In genomic region chr4:54006755-54007154, GRCh38 we compare ENCODE assay signal across 20 cellular contexts. TPM values are rescaled to one million over a fixed set of nuclear protein-coding genes. Genes with fewer than 3 reads are reported as not detected.
DNase-seq lines count a peak whose midpoint lies in the region; ATAC-seq, FAIRE-seq and TF ChIP-seq lines count a peak whose summit lies in the region.
"Had no signal": no experiment of that assay in that cellular context is flagged by ENCODE, and none has a peak within 500 bp of the region (broad histone marks: within the 10 kb centered on the region; RNA-seq: fewer than 3 reads in every experiment).

No MANE protein-coding gene starts in this region.

- TF ChIP-seq EP300 in HepG2 (IDR thresholded peaks at IDR 0.05; ENCODE audit: low read depth in 2 of 2, low read length in 2 of 2) (peak in 1 of 2 experiments; percentile 74; a peak in 2 of 4 replicates), HepG2 (CRISPR knock-in tag; IDR thresholded peaks at IDR 0.05; ENCODE audit: borderline replicate concordance) (no peak)

- no peak for TF ChIP-seq RAD21 in HepG2 (CRISPR knock-in tag; IDR thresholded peaks at IDR 0.05)

- in situ Hi-C loops in HepG2 (cut with HindIII; ENCODE audit: extremely low pct_ligation_motif_present, low pct_unique_long_range_greater_than_20kb): no loop called here

- TF ChIP-seq CTCF in VCaP (conservative IDR thresholded peaks at IDR 0.05) (no peak), HepG2 (CRISPR knock-in tag; IDR thresholded peaks at IDR 0.05) (no peak), colonic mucosa (IDR thresholded peaks at IDR 0.05) (no peak)

- no peak overlapping the region for H2AFZ ChIP-seq in HepG2 (ENCODE audit: low read length)

- H3K4me2 ChIP-seq in HepG2 (ENCODE audit: low read depth, low read length): 0 out of 2 replicates have a peak overlapping the region, but pooled peaks have one; percentile 13
- H3K4me2 ChIP-seq: KMS-11 had no signal

- H3K4me1 ChIP-seq in HepG2 (ENCODE audit: insufficient read depth, low read length) (peaks cover 31% of the 10 kb centered on the region), colonic mucosa (no peaks in the 10 kb centered on the region)
- H3K4me1 ChIP-seq: SJSA1 had no signal

- DNase-seq in NCI-H510A treated with DMSO at 0.1 percent for 48 hours (lab: John Stamatoyannopoulos, UW) (peak; percentile 50), NCI-H510A (lab: John Stamatoyannopoulos, UW) (no peak), NCI-H146 (lab: John Stamatoyannopoulos, UW) (peak; percentile 56), HepG2 (ENCODE audit: low spot score) (peak; percentile 80), colonic mucosa (no peak), OCI-M2 (lab: John Stamatoyannopoulos, UW; ENCODE audit: unreplicated experiment) (no peak)
- DNase-seq: 8988T; CD4-positive, alpha-beta memory T cell; GOT3; NCI-H2029; NCI-H2171 treated with DMSO at 0.1 percent for 48 hours; NCI-H446 had no signal

- CTCF ChIA-PET in HepG2 (lab: Yijun Ruan, JAX; ENCODE audit: low intra/inter-chr PET ratio, low total read pairs): no interaction called here

- H3K9me3 ChIP-seq in HepG2 (ENCODE audit: low read length) (no peaks in the 10 kb centered on the region), colonic mucosa (no peaks in the 10 kb centered on the region)
- H3K9me3 ChIP-seq: SJSA1 had no signal

- H3K27me3 ChIP-seq in HepG2 (ENCODE audit: control insufficient read depth in 1 of 2, insufficient read depth in 2 of 2, low read length in 2 of 2) (no peaks in the 10 kb centered on the region), colonic mucosa (no peaks in the 10 kb centered on the region)
- H3K27me3 ChIP-seq: SJSA1 had no signal

- intact Hi-C loops in HepG2 (cut with micrococcal nuclease; ENCODE audit: unreplicated experiment): no loop called here
- intact Hi-C loops in colonic mucosa (cut with DNase I): loop anchor here (10.0 kb wide), 1 partner anchor 48 kb away; no protein-coding TSS in a partner anchor

- H3K27ac ChIP-seq in VCaP: peak overlapping the region; percentile 71
- peak overlapping the region; percentile 27 for H3K27ac ChIP-seq in HepG2 (ENCODE audit: extremely low read length, insufficient read depth, low read length)
- H3K27ac ChIP-seq in colonic mucosa: no peak overlapping the region
- H3K27ac ChIP-seq: KMS-11, SJSA1 had no signal

- WGBS in HepG2 (ENCODE audit: low lambda C conversion rate): 32% methylated on average over 2 of the region's 2 CpGs

- H3K9ac ChIP-seq in HepG2 (ENCODE audit: insufficient read depth, low read depth, low read length) (no peak overlapping the region), colonic mucosa (ENCODE audit: low read depth in 2 of 2, low read length in 2 of 2) (no peak overlapping the region)
- H3K9ac ChIP-seq: KMS-11 had no signal

- H3K4me3 ChIP-seq in HepG2 (replicated peaks in 1 of 3; ENCODE audit: insufficient read depth in 1 of 3, low read depth in 2 of 3, low read length in 3 of 3) (no peak overlapping the region), colonic mucosa (no peak overlapping the region)
- H3K4me3 ChIP-seq: SJSA1 had no signal

- peak; percentile 53 for FAIRE-seq in HepG2 (lab: Jason Lieb, UNC)
- FAIRE-seq: D721Med, GM12892, GM18507 had no signal

- peaks cover 12% of the 10 kb centered on the region; the same call in 1 of the 2 replicates for H4K20me1 ChIP-seq in HepG2 (ENCODE audit: insufficient read depth, low read length)

- BruUV-seq in HepG2 (replicated peaks; lab: Mats Ljungman, UMichigan): no TSS peak

- peak; percentile 99 for ATAC-seq in HepG2
- no peak for ATAC-seq in HG03159 (IDR thresholded peaks at IDR 0.05; ENCODE audit: unreplicated experiment)
- ATAC-seq: HCT116 had no signal

- H3K36me3 ChIP-seq in HepG2 (replicated peaks in 1 of 2; ENCODE audit: control insufficient read depth in 1 of 2, insufficient read depth in 2 of 2, low read length in 2 of 2) (peaks cover 0 to 4% of the 10 kb centered on the region in 2 experiments; a peak in 1 of 5 replicates), colonic mucosa (no peaks in the 10 kb centered on the region)

- H3K79me2 ChIP-seq in HepG2 (ENCODE audit: insufficient read depth, low read length): no peaks in the 10 kb centered on the region

- POLR2A ChIA-PET in HepG2 (lab: Yijun Ruan, JAX): no interaction called here

- TF ChIP-seq POLR2A in HepG2 (IDR thresholded peaks at IDR 0.05; ENCODE audit: insufficient read depth in 1 of 2, low read depth in 2 of 2, low read length in 2 of 2): no peak

TF ChIP-seq in HepG2, 621 proteins besides CTCF, POLR2A, EP300 and RAD21 (continues in another document):
- peak; percentile 45 for TF ChIP-seq CEBPG (CRISPR knock-in tag; IDR thresholded peaks at IDR 0.05)
- peak; percentile 72; the same call in 1 of the 2 replicates for TF ChIP-seq SOX5 (CRISPR knock-in tag; IDR thresholded peaks at IDR 0.05; ENCODE audit: borderline replicate concordance)
- TF ChIP-seq THAP11 (CRISPR knock-in tag; IDR thresholded peaks at IDR 0.05): 0 out of 2 replicates have a peak, but pooled peaks have one; percentile 14
- TF ChIP-seq ZNF687 (CRISPR knock-in tag; IDR thresholded peaks at IDR 0.05): no peak
- peak; percentile 57; the same call in 1 of the 2 replicates for TF ChIP-seq SAP130 (CRISPR knock-in tag; IDR thresholded peaks at IDR 0.05; ENCODE audit: low read depth)
- TF ChIP-seq MIXL1 (CRISPR knock-in tag; IDR thresholded peaks at IDR 0.05): peak; percentile 81
- 0 out of 2 replicates have a peak, but pooled peaks have one; percentile 34 for TF ChIP-seq SMARCC2 (IDR thresholded peaks at IDR 0.05)
- TF ChIP-seq ARID3A (IDR thresholded peaks at IDR 0.05; ENCODE audit: low read depth, low read length): peak; percentile 95
- TF ChIP-seq NONO (IDR thresholded peaks at IDR 0.05): no peak
- no peak for TF ChIP-seq NONO (CRISPR knock-in tag; conservative IDR thresholded peaks at IDR 0.05)

RNA-seq across cellular contexts. Expression of gene CHIC2, which starts 57.6 kb away (rescaled TPM):
- total RNA-seq in HepG2 (2016; rRNA removed; fragmentation: Illumina TruSeq; extraction: Trizol) (16.6 and 17.2 TPM in 2 replicates), colonic mucosa (10 to 100 TPM; 13.5 to 26.2 TPM)
- total RNA-seq in HepG2 (2016; cell fraction: cytosol; rRNA removed; fragmentation: Illumina TruSeq; extraction: Trizol; ENCODE audit: low read depth): 27.0 and 31.5 TPM in 2 replicates
- 18.8 and 19.3 TPM in 2 replicates for total RNA-seq in HepG2 (2016; cell fraction: insoluble cytoplasmic fraction; rRNA removed; fragmentation: Illumina TruSeq; extraction: Trizol)
- 33.0 and 34.2 TPM in 2 replicates for total RNA-seq in HepG2 (2016; cell fraction: membrane; rRNA removed; fragmentation: Illumina TruSeq; extraction: Trizol)
- 10.2 and 11.4 TPM in 2 replicates for total RNA-seq in HepG2 (2016; cell fraction: nucleus; rRNA removed; fragmentation: Illumina TruSeq; extraction: Trizol)
- 8.4 and 10.0 TPM in 2 replicates for polyA plus RNA-seq in HepG2 (2011; rRNA removed)
- 9.5 and 9.8 TPM in 2 replicates for polyA plus RNA-seq in HepG2 (2011; cell fraction: cytosol; rRNA removed)
- polyA plus RNA-seq in HepG2 (2011; cell fraction: nucleus; rRNA removed): 8.4 and 9.8 TPM in 2 replicates
- polyA plus RNA-seq in HepG2 (2012): 9.2 and 11.5 TPM in 2 replicates
- polyA plus RNA-seq in HepG2 (2016; cell fraction: cytosol; fragmentation: Illumina TruSeq; extraction: Trizol; ENCODE audit: low read depth): 20.0 and 21.8 TPM in 2 replicates
- 9.4 and 14.0 TPM in 2 replicates for polyA plus RNA-seq in HepG2 (2016; cell fraction: insoluble cytoplasmic fraction; fragmentation: Illumina TruSeq; extraction: Trizol; ENCODE audit: low read depth)
- 20.0 and 26.0 TPM in 2 replicates for polyA plus RNA-seq in HepG2 (2016; cell fraction: membrane; fragmentation: Illumina TruSeq; extraction: Trizol; ENCODE audit: low read depth)
- 8.3 and 12.4 TPM in 2 replicates for polyA plus RNA-seq in HepG2 (2016; cell fraction: nucleus; fragmentation: Illumina TruSeq; extraction: Trizol; ENCODE audit: insufficient read depth, low read depth)
- polyA minus RNA-seq in HepG2 (2011; rRNA and poly(A)+ RNA removed; ENCODE audit: low replicate concordance): 2.2 and 8.7 TPM in 2 replicates
- 13.7 and 17.7 TPM in 2 replicates for polyA minus RNA-seq in HepG2 (2011; cell fraction: cytosol; rRNA and poly(A)+ RNA removed)
- polyA minus RNA-seq in HepG2 (2011; cell fraction: nucleus; rRNA and poly(A)+ RNA removed): 39.3 and 58.1 TPM in 2 replicates

Comparison
In these comparisons a context has a peak if more than half of its experiments do, and no peak if none do; other contexts are left out.
1. DNase-seq: peak in NCI-H510A treated with DMSO at 0.1 percent for 48 hours (single experiment), NCI-H146 (single experiment) and HepG2 (single experiment); none in NCI-H510A (single experiment), colonic mucosa (single experiment) and OCI-M2 (single experiment).